Comparison of ENCODE assay signal across 8 cellular contexts in genomic region chr15:65530318-65531111, GRCh38. TPM values are rescaled to one million over a fixed set of nuclear protein-coding genes. Genes with fewer than 3 reads are reported as not detected.
A peak's percentile ranks its signal among the peaks of the same experiment; 100 is the strongest.
DNase-seq lines count a peak whose midpoint lies in the region; ATAC-seq and TF ChIP-seq lines count a peak whose summit lies in the region.

Gene HACD3 (plus strand): TSS chr15:65530463. CDS start chr15:65530632, 169 bp downstream.

- peak; percentile 76 for ATAC-seq in GM18861 (IDR thresholded peaks at IDR 0.05; ENCODE audit: unreplicated experiment)
- ATAC-seq in HG03135 (IDR thresholded peaks at IDR 0.05; ENCODE audit: unreplicated experiment): peak; percentile 75
- peak; percentile 98 for ATAC-seq in activated B cell treated with CpG ODN at 0.5 μM for 24 hours (ENCODE audit: low read depth)

- POLR2A ChIA-PET in activated B cell treated with CpG ODN at 0.5 μM for 24 hours (lab: Charles Lee): interaction anchor here (0.5 to 1.6 kb wide), 7 partner anchors 27 to 1664 kb away, joined by 3 to 7 read pairs (median 4); partner anchors contain the start of genes INTS14 and RNU5B-1

- DNase-seq in NCI-H2227 treated with DMSO at 0.1 percent for 48 hours (lab: John Stamatoyannopoulos, UW) (peak; percentile 74), activated B cell treated with CpG ODN at 0.5 μM for 24 hours (peak; percentile 92), cardiac fibroblast (ENCODE audit: low read depth in 2 of 2) (peak; percentile 72 to 82), inferior parietal cortex (ENCODE audit: extremely low spot score) (peak; percentile 79)
- DNase-seq in stimulated activated CD4-positive, alpha-beta T cell treated with anti-CD3 and anti-CD28 coated beads, Interleukin-12 subunit alpha, Interleukin-12 subunit beta, amount 100 ng/mL, for 24 hours (ENCODE audit: low read depth in 2 of 2): peak; percentile 74 to 90

- peak within 1 kb of the TSS; percentile 87 for H3K4me3 Mint-ChIP-seq in activated B cell treated with CpG ODN at 0.5 μM for 24 hours

- H3K4me3 ChIP-seq in cardiac fibroblast (replicated peaks in 1 of 2; ENCODE audit: low read depth in 2 of 2, low read length in 2 of 2): peak within 1 kb of the TSS; percentile 81 to 83

- no peaks in the 10 kb centered on the region for H3K27me3 Mint-ChIP-seq in activated B cell treated with CpG ODN at 0.5 μM for 24 hours

- peaks cover 21% of the 10 kb centered on the region for H3K4me1 Mint-ChIP-seq in activated B cell treated with CpG ODN at 0.5 μM for 24 hours

- intact Hi-C loops in activated B cell treated with CpG ODN at 0.5 μM for 24 hours (cut with micrococcal nuclease): loop anchor here (5.0 kb wide), 2 partner anchors 82 to 262 kb away; partner anchors contain the start of genes DENND4A and INTS14

- CTCF ChIA-PET in activated B cell treated with CpG ODN at 0.5 μM for 24 hours (lab: Charles Lee): interaction anchor here (0.8 to 1.7 kb wide), 4 partner anchors 14 to 80 kb away, joined by 3 to 10 read pairs (median 3); partner anchors contain the start of gene INTS14

- H3K27ac Mint-ChIP-seq in activated B cell treated with CpG ODN at 0.5 μM for 24 hours: peak within 1 kb of the TSS; percentile 74

- peaks cover 3% of the 10 kb centered on the region for H3K36me3 Mint-ChIP-seq in activated B cell treated with CpG ODN at 0.5 μM for 24 hours (ENCODE audit: low read depth)

- H3K9me3 Mint-ChIP-seq in activated B cell treated with CpG ODN at 0.5 μM for 24 hours: no peaks in the 10 kb centered on the region

- TF ChIP-seq CTCF in 22Rv1 (IDR thresholded peaks at IDR 0.05) (0 out of 2 replicates have a peak, but pooled peaks have one; percentile 9), activated B cell treated with CpG ODN at 0.5 μM for 24 hours (IDR thresholded peaks at IDR 0.05) (no peak), cardiac fibroblast (IDR thresholded peaks at IDR 0.05; ENCODE audit: low read depth, low read length) (no peak)

- H3K27ac ChIP-seq in 22Rv1: peak within 1 kb of the TSS; percentile 78

RNA-seq across cellular contexts. Expression of gene HACD3, which starts in this region (rescaled TPM):
- total RNA-seq in activated B cell treated with CpG ODN at 0.5 μM for 24 hours: 11.5 and 12.1 TPM in 2 replicates

Comparison
In these comparisons a context has a peak if more than half of its experiments do, and no peak if none do; other contexts are left out.
1. Peak in every context shown above with its lines: DNase-seq, ATAC-seq, H3K4me3 ChIP-seq and H3K27ac ChIP-seq.